26 cellular contexts compared by ENCODE assay signal in genomic region chr5:157714480-157714879, GRCh38. TPM values are rescaled to one million over a fixed set of nuclear protein-coding genes. Genes with fewer than 3 reads are reported as not detected.
A peak's percentile ranks its signal among the peaks of the same experiment; 100 is the strongest.
DNase-seq lines count a peak whose midpoint lies in the region; ATAC-seq, FAIRE-seq and TF ChIP-seq lines count a peak whose summit lies in the region.
"Had no signal": no experiment of that assay in that cellular context is flagged by ENCODE, and none has a peak within 500 bp of the region (broad histone marks: within the 10 kb centered on the region; RNA-seq: fewer than 3 reads in every experiment).

No MANE protein-coding gene starts in this region.

- ATAC-seq in Right ventricle myocardium inferior, result no peak
- no peak for ATAC-seq in left ventricle myocardium superior
- ATAC-seq: CD8-positive, alpha-beta T cell had no signal

- H3K4me1 ChIP-seq in GM23248 (ENCODE audit: insufficient read depth) (peaks cover 41% of the 10 kb centered on the region), skeletal muscle satellite cell (ENCODE audit: control insufficient read depth, insufficient read depth, low read length) (peaks cover 32% of the 10 kb centered on the region)
- H3K4me1 ChIP-seq: Caco-2 had no signal

- H3K36me3 ChIP-seq in GM23248 (ENCODE audit: low read depth) (no peaks in the 10 kb centered on the region), bronchial epithelial cell (ENCODE audit: control insufficient read depth, insufficient read depth, low read length) (no peaks in the 10 kb centered on the region), skeletal muscle satellite cell (ENCODE audit: insufficient read depth, low read length) (no peaks in the 10 kb centered on the region)
- H3K36me3 ChIP-seq: SJSA1 had no signal

- FAIRE-seq in bronchial epithelial cell (lab: Jason Lieb, UNC), result no peak
- FAIRE-seq: H54, HTR-8/SVneo had no signal

- in situ Hi-C loops in GM23248 (cut with MboI), result loop anchor here (25.0 kb wide), 1 partner anchor 227 kb away; no protein-coding TSS in a partner anchor

- H3K9me2 ChIP-seq in GM23248 (ENCODE audit: insufficient read depth), result no peaks in the 10 kb centered on the region

- intact Hi-C loops in Right ventricle myocardium inferior (cut with DNase I) (no loop called here), left ventricle myocardium superior (cut with micrococcal nuclease) (loop anchor here (10.0 kb wide), 1 partner anchor 130 kb away; no protein-coding TSS in a partner anchor)

- TF ChIP-seq CTCF in bronchial epithelial cell (IDR thresholded peaks at IDR 0.05; ENCODE audit: insufficient read depth, low read length, severe bottlenecking), result no peak

- H3K79me2 ChIP-seq in GM23248 (ENCODE audit: insufficient read depth), result no peaks in the 10 kb centered on the region

- DNase-seq in GM23248, result peak; percentile 22
- DNase-seq in M059J (ENCODE audit: low read depth), result peak; percentile 18
- peak; percentile 12 for DNase-seq in bronchial epithelial cell (ENCODE audit: low read depth)
- no peak for DNase-seq in Right ventricle myocardium inferior (ENCODE audit: missing footprints)
- DNase-seq in effector CD4-positive, alpha-beta T cell, result no peak
- DNase-seq in left ventricle myocardium superior, result no peak
- DNase-seq: C1 segment of cervical spinal cord; Caco-2; CD8-positive, alpha-beta T cell; KG1; NCI-H1048; NCI-H1417; NCI-H187; NCI-H2081 treated with DMSO at 0.1 percent for 48 hours; NCI-H2171 treated with DMSO at 0.1 percent for 48 hours; NCI-H524 treated with DMSO at 0.1 percent for 48 hours; NCI-H774; PC-9; Right ventricle myocardium superior; T-helper 1 cell had no signal

- H3K4me3 ChIP-seq in GM23248, result no peak overlapping the region
- no peak overlapping the region for H3K4me3 ChIP-seq in bronchial epithelial cell (ENCODE audit: low read depth, low read length)
- no peak overlapping the region for H3K4me3 ChIP-seq in skeletal muscle satellite cell (ENCODE audit: low read length)
- H3K4me3 ChIP-seq: PC-9, SJSA1 had no signal

- no peak overlapping the region for H3K4me2 ChIP-seq in GM23248 (ENCODE audit: unreplicated experiment)
- H3K4me2 ChIP-seq in skeletal muscle satellite cell (ENCODE audit: low read length), result no peak overlapping the region
- H3K4me2 ChIP-seq: PC-9 had no signal

- H2AFZ ChIP-seq in GM23248, result no peak overlapping the region
- H2AFZ ChIP-seq: PC-9 had no signal

- no peak overlapping the region for H3K27ac ChIP-seq in GM23248
- H3K27ac ChIP-seq: PC-9, SJSA1 had no signal

- no peaks in the 10 kb centered on the region for H3K27me3 ChIP-seq in GM23248 (replicated peaks; ENCODE audit: insufficient read depth)
- H3K27me3 ChIP-seq in bronchial epithelial cell (ENCODE audit: control insufficient read depth, insufficient read depth, low read length), result no peaks in the 10 kb centered on the region
- no peaks in the 10 kb centered on the region for H3K27me3 ChIP-seq in skeletal muscle satellite cell (ENCODE audit: control insufficient read depth, insufficient read depth, low read length)
- H3K27me3 ChIP-seq: SJSA1 had no signal

- H4K20me1 ChIP-seq in GM23248 (ENCODE audit: insufficient read depth), result no peaks in the 10 kb centered on the region

- no peaks in the 10 kb centered on the region for H3K9me3 ChIP-seq in GM23248 (ENCODE audit: low read depth)
- no peaks in the 10 kb centered on the region for H3K9me3 ChIP-seq in skeletal muscle satellite cell (replicated peaks; ENCODE audit: low read length)
- H3K9me3 ChIP-seq: Caco-2, SJSA1 had no signal

- H3K9ac ChIP-seq in GM23248 (no peak overlapping the region), skeletal muscle satellite cell (ENCODE audit: low read depth, low read length) (peak overlapping the region; percentile 11)

- peaks cover 17% of the 10 kb centered on the region for H3F3A ChIP-seq in GM23248 (ENCODE audit: insufficient read depth)

RNA-seq across cellular contexts. Expression of gene THG1L, which starts 16.7 kb away (rescaled TPM):
- 10.3 and 12.3 TPM in 2 replicates for total RNA-seq in GM23248 (2014; rRNA removed; shearing (Covaris generic))
- 6.9 and 8.9 TPM in 2 replicates for polyA plus RNA-seq in GM23248 (2016; fragmentation: Nextera tagmentation; extraction: Ambion mirVana)
- 6.1 and 14.4 TPM in 2 replicates for total RNA-seq in M059J (2014; rRNA removed; shearing (Covaris generic))
- total RNA-seq in bronchial epithelial cell (31.5 and 38.2 TPM in 2 replicates), Right ventricle myocardium inferior (3.9 TPM), left ventricle myocardium superior (5.3 TPM)
- 18.1 and 24.6 TPM in 2 replicates for total RNA-seq in skeletal muscle satellite cell (2012; rRNA removed)

RNA-seq across cellular contexts. Expression of gene LSM11, which starts 29.0 kb away (rescaled TPM):
- 2.1 and 4.0 TPM in 2 replicates for total RNA-seq in GM23248 (2014; rRNA removed; shearing (Covaris generic))
- polyA plus RNA-seq in GM23248 (2016; fragmentation: Nextera tagmentation; extraction: Ambion mirVana), result 0.52 and 0.79 TPM in 2 replicates
- total RNA-seq in M059J (2014; rRNA removed; shearing (Covaris generic)), result 3.0 and 5.1 TPM in 2 replicates
- 2.9 and 4.5 TPM in 2 replicates for total RNA-seq in bronchial epithelial cell
- total RNA-seq in skeletal muscle satellite cell (2012; rRNA removed), result 3.0 and 3.3 TPM in 2 replicates
- total RNA-seq in Right ventricle myocardium inferior, result 1.5 TPM
- total RNA-seq in left ventricle myocardium superior, result 1.7 TPM

RNA-seq across cellular contexts. Expression of gene C5orf52, which starts 43.1 kb away (rescaled TPM):
- not detected in 2 replicates for total RNA-seq in GM23248 (2014; rRNA removed; shearing (Covaris generic))
- not detected in 2 replicates for polyA plus RNA-seq in GM23248 (2016; fragmentation: Nextera tagmentation; extraction: Ambion mirVana)
- not detected in 2 replicates for total RNA-seq in M059J (2014; rRNA removed; shearing (Covaris generic))
- not detected in 2 replicates for total RNA-seq in bronchial epithelial cell
- total RNA-seq in skeletal muscle satellite cell (2012; rRNA removed), result not detected in 2 replicates
- not detected for total RNA-seq in Right ventricle myocardium inferior
- not detected for total RNA-seq in left ventricle myocardium superior
- total RNA-seq: A673; Caco-2; CD8-positive, alpha-beta T cell; PC-9; Right ventricle myocardium superior; RPMI7951; SJSA1 had no signal

Comparison
In these comparisons a context has a peak if more than half of its experiments do, and no peak if none do; other contexts are left out.
1. DNase-seq: peak in GM23248 (single experiment), M059J (single experiment) and bronchial epithelial cell (single experiment); none in Right ventricle myocardium inferior (single experiment), effector CD4-positive, alpha-beta T cell (single experiment) and left ventricle myocardium superior (single experiment).